In genomic region chr13:74136089-74136658, GRCh38 we compare ENCODE assay signal across 9 cellular contexts. TPM values are rescaled to one million over a fixed set of nuclear protein-coding genes. Genes with fewer than 3 reads are reported as not detected.
A peak's percentile ranks its signal among the peaks of the same experiment; 100 is the strongest.
DNase-seq lines count a peak whose midpoint lies in the region; ATAC-seq, FAIRE-seq and TF ChIP-seq lines count a peak whose summit lies in the region.
"Had no signal": no experiment of that assay in that cellular context is flagged by ENCODE, and none has a peak within 500 bp of the region (broad histone marks: within the 10 kb centered on the region; RNA-seq: fewer than 3 reads in every experiment).

No MANE protein-coding gene starts in this region.

- no peak for ATAC-seq in GM21717 (IDR thresholded peaks at IDR 0.05; ENCODE audit: unreplicated experiment)

- DNase-seq in DMS79 treated with DMSO at 0.1 percent for 48 hours (lab: John Stamatoyannopoulos, UW) (peak; percentile 56), DMS79 (lab: John Stamatoyannopoulos, UW) (no peak), astrocyte (ENCODE audit: low read depth) (peak; percentile 53), iPS DF 6.9 (ENCODE audit: low read depth, low spot score) (no peak), DMS114 treated with DMSO at 0.1 percent for 48 hours (lab: John Stamatoyannopoulos, UW; ENCODE audit: unreplicated experiment) (no peak)

- no CpG with 5 or more reads among the region's 27 CpGs for WGBS in iPS DF 6.9 (ENCODE audit: insufficient coverage, insufficient read length)

- no peaks in the 10 kb centered on the region for H3K27me3 ChIP-seq in OCI-LY3 (ENCODE audit: low read depth, low read length)
- H3K27me3 ChIP-seq in astrocyte (ENCODE audit: insufficient read depth, low read length): no peaks in the 10 kb centered on the region
- H3K27me3 ChIP-seq in iPS DF 6.9 (ENCODE audit: control insufficient read depth, insufficient read depth, low read length): no peaks in the 10 kb centered on the region
- no peaks in the 10 kb centered on the region for H3K27me3 ChIP-seq in skeletal muscle satellite cell (ENCODE audit: control insufficient read depth, insufficient read depth, low read length)

- peaks cover 5% of the 10 kb centered on the region for H3K4me1 Mint-ChIP-seq in astrocyte (ENCODE audit: low read depth, unreplicated experiment)

- peak overlapping the region; percentile 97 for H3K9ac ChIP-seq in OCI-LY3 (ENCODE audit: low read length)
- H3K9ac ChIP-seq in astrocyte (ENCODE audit: low read length): peak overlapping the region; percentile 99
- peak overlapping the region; percentile 94 for H3K9ac ChIP-seq in skeletal muscle satellite cell (ENCODE audit: low read depth, low read length)

- H3K4me2 ChIP-seq in OCI-LY3 (ENCODE audit: low read length) (peak overlapping the region; percentile 88), astrocyte (ENCODE audit: low read length) (peak overlapping the region; percentile 100), skeletal muscle satellite cell (ENCODE audit: low read length) (peak overlapping the region; percentile 95)

- H3K4me1 ChIP-seq in OCI-LY3 (ENCODE audit: low read length): peaks cover 15% of the 10 kb centered on the region
- H3K4me1 ChIP-seq in astrocyte (ENCODE audit: insufficient read depth, low read length): peaks cover 12% of the 10 kb centered on the region
- H3K4me1 ChIP-seq in iPS DF 6.9 (ENCODE audit: control insufficient read depth, insufficient read depth, low read length): no peaks in the 10 kb centered on the region
- peaks cover 7% of the 10 kb centered on the region for H3K4me1 ChIP-seq in skeletal muscle satellite cell (ENCODE audit: control insufficient read depth, insufficient read depth, low read length)

- no peaks in the 10 kb centered on the region for H3K36me3 Mint-ChIP-seq in astrocyte (ENCODE audit: low read depth, unreplicated experiment)

- TF ChIP-seq CTCF in OCI-LY3 (IDR thresholded peaks at IDR 0.05; ENCODE audit: low read depth, low read length) (no peak), astrocyte (IDR thresholded peaks at IDR 0.05; ENCODE audit: insufficient read depth, low read depth, low read length) (no peak)

- H3K4me3 Mint-ChIP-seq in astrocyte (ENCODE audit: unreplicated experiment): no peak overlapping the region
- H3K4me3 Mint-ChIP-seq: activated naive CD4-positive, alpha-beta T cell treated with anti-CD3 and anti-CD28 coated beads, Interleukin-2, amount 50 U/mL, for 24 hours had no signal

- H3K27me3 Mint-ChIP-seq in astrocyte (ENCODE audit: low read depth, unreplicated experiment): no peaks in the 10 kb centered on the region
- H3K27me3 Mint-ChIP-seq: activated naive CD4-positive, alpha-beta T cell treated with anti-CD3 and anti-CD28 coated beads, Interleukin-2, amount 50 U/mL, for 24 hours had no signal

- no peaks in the 10 kb centered on the region for H3K9me3 ChIP-seq in OCI-LY3 (ENCODE audit: insufficient read depth, low read length)
- no peaks in the 10 kb centered on the region for H3K9me3 ChIP-seq in astrocyte (ENCODE audit: insufficient read depth, low read depth, low read length)
- H3K9me3 ChIP-seq in iPS DF 6.9 (ENCODE audit: control insufficient read depth, insufficient read depth, low read length): no peaks in the 10 kb centered on the region
- H3K9me3 ChIP-seq in skeletal muscle satellite cell (replicated peaks; ENCODE audit: low read length): no peaks in the 10 kb centered on the region

- H3K27ac Mint-ChIP-seq in astrocyte (ENCODE audit: unreplicated experiment): no peak overlapping the region
- H3K27ac Mint-ChIP-seq: activated naive CD4-positive, alpha-beta T cell treated with anti-CD3 and anti-CD28 coated beads, Interleukin-2, amount 50 U/mL, for 24 hours had no signal

- H3K79me2 ChIP-seq in OCI-LY3 (ENCODE audit: low read length) (peaks cover 25% of the 10 kb centered on the region), astrocyte (ENCODE audit: insufficient read depth, low read length) (peaks cover 25% of the 10 kb centered on the region)

- H3K36me3 ChIP-seq in OCI-LY3 (replicated peaks; ENCODE audit: low read depth, low read length): no peaks in the 10 kb centered on the region
- H3K36me3 ChIP-seq in astrocyte (ENCODE audit: insufficient read depth, low read length): no peaks in the 10 kb centered on the region
- no peaks in the 10 kb centered on the region for H3K36me3 ChIP-seq in iPS DF 6.9 (ENCODE audit: control insufficient read depth, insufficient read depth, low read length)
- H3K36me3 ChIP-seq in skeletal muscle satellite cell (ENCODE audit: insufficient read depth, low read length): no peaks in the 10 kb centered on the region

- peak; percentile 89 for FAIRE-seq in astrocyte (lab: Jason Lieb, UNC)

- H3K27ac ChIP-seq in OCI-LY3 (ENCODE audit: low read length) (peak overlapping the region; percentile 88), astrocyte (ENCODE audit: low read depth, low read length) (peak overlapping the region; percentile 97), iPS DF 6.9 (ENCODE audit: low read length) (no peak overlapping the region)

- H4K20me1 ChIP-seq in OCI-LY3 (ENCODE audit: insufficient read depth, low read length) (peaks cover 6% of the 10 kb centered on the region), astrocyte (ENCODE audit: insufficient read depth, low read length) (peaks cover 8% of the 10 kb centered on the region)

- no peaks in the 10 kb centered on the region for H3K9me3 Mint-ChIP-seq in astrocyte (ENCODE audit: unreplicated experiment)
- H3K9me3 Mint-ChIP-seq: activated naive CD4-positive, alpha-beta T cell treated with anti-CD3 and anti-CD28 coated beads, Interleukin-2, amount 50 U/mL, for 24 hours had no signal

- peak overlapping the region; percentile 86 for H3K4me3 ChIP-seq in OCI-LY3 (ENCODE audit: low read length)
- H3K4me3 ChIP-seq in astrocyte (ENCODE audit: insufficient read depth, low read depth, low read length): peak overlapping the region; percentile 82
- H3K4me3 ChIP-seq in iPS DF 6.9 (ENCODE audit: low read length): peak overlapping the region; percentile 99; the same call in 1 of the 2 replicates
- H3K4me3 ChIP-seq in skeletal muscle satellite cell (ENCODE audit: low read length): peak overlapping the region; percentile 75

- H2AFZ ChIP-seq in OCI-LY3 (ENCODE audit: low read depth, low read length) (peak overlapping the region; percentile 70), astrocyte (ENCODE audit: low read depth, low read length) (peak overlapping the region; percentile 91)

RNA-seq across cellular contexts. Expression of gene KLF12, which starts 2.0 kb away (rescaled TPM):
- total RNA-seq in astrocyte: 25.1 and 25.3 TPM in 2 replicates
- total RNA-seq in skeletal muscle satellite cell (2012; rRNA removed): 12.2 and 18.8 TPM in 2 replicates

Comparison
In these comparisons a context has a peak if more than half of its experiments do, and no peak if none do; other contexts are left out.
1. DNase-seq: peak in DMS79 treated with DMSO at 0.1 percent for 48 hours (single experiment) and astrocyte (single experiment); none in DMS79 (single experiment), iPS DF 6.9 (single experiment) and DMS114 treated with DMSO at 0.1 percent for 48 hours (single experiment).
2. Peak in every context shown above with its lines, with median percentiles within 50 percentile points of each other: H3K4me2 ChIP-seq, H3K4me3 ChIP-seq and H3K9ac ChIP-seq.